14 cellular contexts compared by ENCODE assay signal in genomic region chr19:45294291-45295029, GRCh38. TPM values are rescaled to one million over a fixed set of nuclear protein-coding genes. Genes with fewer than 3 reads are reported as not detected.
DNase-seq lines count a peak whose midpoint lies in the region; ATAC-seq and TF ChIP-seq lines count a peak whose summit lies in the region.
"Had no signal": no experiment of that assay in that cellular context is flagged by ENCODE, and none has a peak within 500 bp of the region (broad histone marks: within the 10 kb centered on the region; RNA-seq: fewer than 3 reads in every experiment).

No MANE protein-coding gene starts in this region.

- peaks cover 6% of the 10 kb centered on the region for H3K4me1 Mint-ChIP-seq in endothelial cell (ENCODE audit: unreplicated experiment)
- H3K4me1 Mint-ChIP-seq: endodermal cell had no signal

- no peaks in the 10 kb centered on the region for H3K9me3 Mint-ChIP-seq in endothelial cell (ENCODE audit: unreplicated experiment)
- H3K9me3 Mint-ChIP-seq: stimulated activated naive CD8-positive, alpha-beta T cell treated with anti-CD3 and anti-CD28 coated beads, Interleukin-15, Interleukin-2, amounts not matched to agents 100 ng/mL and 50 ng/mL, for 24 hours had no signal

- peak; percentile 83 to 97 for ATAC-seq in left cardiac atrium

- no peak for TF ChIP-seq CTCF in endothelial cell (IDR thresholded peaks at IDR 0.05; ENCODE audit: unreplicated experiment)

- peaks cover 8% of the 10 kb centered on the region for H3K27me3 Mint-ChIP-seq in endothelial cell (ENCODE audit: unreplicated experiment)
- H3K27me3 Mint-ChIP-seq: stimulated activated naive CD8-positive, alpha-beta T cell treated with anti-CD3 and anti-CD28 coated beads, Interleukin-15, Interleukin-2, amounts not matched to agents 100 ng/mL and 50 ng/mL, for 24 hours had no signal

- H3K36me3 Mint-ChIP-seq in endothelial cell (ENCODE audit: low read depth, unreplicated experiment) = peaks cover 61% of the 10 kb centered on the region

- no peak overlapping the region for H3K27ac Mint-ChIP-seq in endothelial cell (ENCODE audit: unreplicated experiment)
- H3K27ac Mint-ChIP-seq: endodermal cell; stimulated activated naive CD8-positive, alpha-beta T cell treated with anti-CD3 and anti-CD28 coated beads, Interleukin-15, Interleukin-2, amounts not matched to agents 100 ng/mL and 50 ng/mL, for 24 hours had no signal

- intact Hi-C loops in left cardiac atrium (cut with DNase I) = loop anchor here in 1 of 2 donors (5.0 kb wide), 1 partner anchor 43 kb away; no protein-coding TSS in a partner anchor

- H3K4me3 Mint-ChIP-seq in endothelial cell (ENCODE audit: unreplicated experiment) = no peak overlapping the region
- H3K4me3 Mint-ChIP-seq: endodermal cell; stimulated activated naive CD8-positive, alpha-beta T cell treated with anti-CD3 and anti-CD28 coated beads, Interleukin-15, Interleukin-2, amounts not matched to agents 100 ng/mL and 50 ng/mL, for 24 hours had no signal

- DNase-seq in C1 segment of cervical spinal cord (lab: John Stamatoyannopoulos, UW) = peak in 9 of 14 donors; percentile 8 to 50 (median 26)
- peak in 45 of 56 donors; percentile 2 to 82 (median 31) for DNase-seq in amygdala (lab: John Stamatoyannopoulos, UW)
- peak; percentile 63 for DNase-seq in left cardiac atrium
- peak; percentile 16 for DNase-seq in occipital lobe (lab: John Stamatoyannopoulos, UW)
- DNase-seq in H4 (ENCODE audit: low spot score) = no peak
- DNase-seq in LoVo (ENCODE audit: low spot score) = no peak
- DNase-seq in stimulated activated CD4-positive, alpha-beta T cell treated with anti-CD3 and anti-CD28 coated beads, Interleukin-4, amount 100 ng/mL, for 24 hours = no peak
- DNase-seq in endothelial cell (ENCODE audit: low spot score) = no peak
- DNase-seq: ACHN, activated gamma-delta T cell, COR-L47, endodermal cell, NCI-H2171 had no signal

RNA-seq across cellular contexts. Expression of gene CKM, which starts 28.2 kb away (rescaled TPM):
- 1,000 to 10,000 TPM; 3,072 to 3,213 TPM for total RNA-seq in left cardiac atrium
- 1.2 TPM for total RNA-seq in occipital lobe
- total RNA-seq in H4 (2014; rRNA removed; shearing (Covaris generic)) = not detected in 2 replicates
- total RNA-seq in endothelial cell (ENCODE audit: unreplicated experiment) = not detected

RNA-seq across cellular contexts. Expression of gene MARK4, which starts 43.4 kb away (rescaled TPM):
- total RNA-seq in left cardiac atrium = 10 to 100 TPM; 30.2 to 38.8 TPM
- total RNA-seq in occipital lobe = 19.2 TPM
- total RNA-seq in H4 (2014; rRNA removed; shearing (Covaris generic)) = 3.7 and 5.0 TPM in 2 replicates
- total RNA-seq in endothelial cell (ENCODE audit: unreplicated experiment) = 165 TPM

RNA-seq across cellular contexts. Expression of gene KLC3, which starts 46.1 kb away (rescaled TPM):
- total RNA-seq in left cardiac atrium = under 1 TPM; 0.21 to 0.24 TPM
- 0.16 TPM for total RNA-seq in occipital lobe
- 0.72 TPM in 1 of 2 replicates, not detected in the other for total RNA-seq in H4 (2014; rRNA removed; shearing (Covaris generic))
- 0.44 TPM for total RNA-seq in endothelial cell (ENCODE audit: unreplicated experiment)

RNA-seq across cellular contexts. Expression of gene EXOC3L2, which starts 49.3 kb away (rescaled TPM):
- total RNA-seq in left cardiac atrium = 1 to 10 TPM; 1.9 to 2.6 TPM
- total RNA-seq in occipital lobe = not detected
- total RNA-seq in H4 (2014; rRNA removed; shearing (Covaris generic)) = not detected in 2 replicates
- total RNA-seq in endothelial cell (ENCODE audit: unreplicated experiment) = 5.5 TPM

Comparison
In these comparisons a context has a peak if more than half of its experiments do, and no peak if none do; other contexts are left out.
1. DNase-seq: peak in C1 segment of cervical spinal cord (9 of 14), amygdala (45 of 56), left cardiac atrium (single experiment) and occipital lobe (single experiment); none in H4 (single experiment), LoVo (single experiment), stimulated activated CD4-positive, alpha-beta T cell treated with anti-CD3 and anti-CD28 coated beads, Interleukin-4, amount 100 ng/mL, for 24 hours (single experiment) and endothelial cell (single experiment).
2. RNA of gene CKM, which starts 28.2 kb away (total RNA-seq): 3,072 to 3,213 TPM in left cardiac atrium; 1.2 TPM in occipital lobe (single experiment), not detected in endothelial cell (single experiment) and not detected in H4; every median in the first group is over 1,000 times any median in the second.